11 cellular contexts compared by ENCODE assay signal in genomic region chr6:73704260-73704659, GRCh38. TPM values are rescaled to one million over a fixed set of nuclear protein-coding genes. Genes with fewer than 3 reads are reported as not detected.
DNase-seq lines count a peak whose midpoint lies in the region; ATAC-seq and TF ChIP-seq lines count a peak whose summit lies in the region.
"Had no signal": no experiment of that assay in that cellular context is flagged by ENCODE, and none has a peak within 500 bp of the region (broad histone marks: within the 10 kb centered on the region; RNA-seq: fewer than 3 reads in every experiment).

No MANE protein-coding gene starts in this region.

- intact Hi-C loops in stomach (cut with DNase I; ENCODE audit: low total_unique reads) = no loop called here

- peak; percentile 54 to 70 for DNase-seq in activated CD4-positive, alpha-beta T cell treated with anti-CD3 and anti-CD28 coated beads, Interleukin-2, amount 50 U/mL, for 48 hours
- DNase-seq in activated CD4-positive, alpha-beta T cell treated with anti-CD3 and anti-CD28 coated beads for 1 hour = no peak
- DNase-seq in SJSA1 (ENCODE audit: low read depth in 1 of 2, low spot score in 2 of 2) (peak; percentile 88 to 93), fibroblast of peridontal ligament (ENCODE audit: extremely low read depth) (peak; percentile 99), stomach (no peak)
- peak; percentile 64 for DNase-seq in stimulated activated naive CD8-positive, alpha-beta T cell treated with anti-CD3 and anti-CD28 coated beads, Interleukin-15, Interleukin-2, amounts not matched to agents 100 U/mL and 50 U/mL, for 24 hours
- DNase-seq: CD4-positive, CD25-positive, alpha-beta regulatory T cell; naive thymus-derived CD8-positive, alpha-beta T cell had no signal

- no peak for TF ChIP-seq CTCF in stomach (IDR thresholded peaks at IDR 0.05)

- H3K27me3 ChIP-seq in SJSA1 (replicated peaks) = no peaks in the 10 kb centered on the region
- H3K27me3 ChIP-seq in stomach = no peaks in the 10 kb centered on the region

- TF ChIP-seq POLR2A in stomach (IDR thresholded peaks at IDR 0.05) = no peak

- H3K4me3 ChIP-seq in SJSA1 = no peak overlapping the region
- no peak overlapping the region for H3K4me3 ChIP-seq in stomach

- H3K27ac ChIP-seq in SJSA1 = peak overlapping the region; percentile 51
- peak overlapping the region in 1 of 5 donors; percentile 22 for H3K27ac ChIP-seq in stomach
- H3K27ac ChIP-seq: HL-60 had no signal

- H3K36me3 ChIP-seq in SJSA1 (peaks cover 24% of the 10 kb centered on the region), stomach (no peaks in the 10 kb centered on the region)

- WGBS in stomach, 5 donors = 60 to 74% (median 68%) methylated on average over 8 of the region's 8 CpGs

- ATAC-seq in stimulated activated naive CD8-positive, alpha-beta T cell treated with anti-CD3 and anti-CD28 coated beads, Interleukin-15, Interleukin-2, amounts not matched to agents 100 U/mL and 50 U/mL, for 24 hours = peak; percentile 93
- no peak for ATAC-seq in GM21367 (IDR thresholded peaks at IDR 0.05; ENCODE audit: unreplicated experiment)
- no peak for ATAC-seq in GM21576 (IDR thresholded peaks at IDR 0.05; ENCODE audit: unreplicated experiment)
- ATAC-seq: naive thymus-derived CD8-positive, alpha-beta T cell had no signal

- H3K4me1 ChIP-seq in SJSA1 (replicated peaks) = peaks cover 21% of the 10 kb centered on the region
- peaks cover 0 to 8% (median 0%) of the 10 kb centered on the region in 4 donors for H3K4me1 ChIP-seq in stomach

- TF ChIP-seq EP300 in stomach (IDR thresholded peaks at IDR 0.05) = no peak

- H3K9me3 ChIP-seq in SJSA1 (replicated peaks) (no peaks in the 10 kb centered on the region), stomach (no peaks in the 10 kb centered on the region)

RNA-seq across cellular contexts. Expression of gene CD109, which starts 8.3 kb away (rescaled TPM):
- 31.2 and 47.3 TPM in 2 replicates for total RNA-seq in SJSA1 (2014; rRNA removed; shearing (Covaris generic))
- total RNA-seq in stomach = 10 to 100 TPM in 1 of 5 donors, 1 to 10 TPM in 2, under 1 TPM in 2; 0.58 to 19.6 (median 1.4) TPM
- polyA plus RNA-seq in stomach = 1 to 10 TPM in 1 of 3 donors, under 1 TPM in 2; 0.19 to 3.5 (median 0.31) TPM
- polyA plus RNA-seq: naive thymus-derived CD8-positive, alpha-beta T cell had no signal

RNA-seq across cellular contexts. Expression of gene SLC17A5, which starts 50.5 kb away (rescaled TPM):
- total RNA-seq in SJSA1 (2014; rRNA removed; shearing (Covaris generic)) = 4.5 and 12.5 TPM in 2 replicates
- 10 to 100 TPM in 4 of 5 donors, 1 to 10 TPM in 1; 2.6 to 53.4 (median 14.3) TPM for total RNA-seq in stomach
- polyA plus RNA-seq in stomach = 1 to 10 TPM; 2.3 to 5.5 (median 3.0) TPM

Comparison
In these comparisons a context has a peak if more than half of its experiments do, and no peak if none do; other contexts are left out.
1. DNase-seq: peak in activated CD4-positive, alpha-beta T cell treated with anti-CD3 and anti-CD28 coated beads, Interleukin-2, amount 50 U/mL, for 48 hours (2 of 2), SJSA1 (2 of 2), fibroblast of peridontal ligament (single experiment) and stimulated activated naive CD8-positive, alpha-beta T cell treated with anti-CD3 and anti-CD28 coated beads, Interleukin-15, Interleukin-2, amounts not matched to agents 100 U/mL and 50 U/mL, for 24 hours (single experiment); none in activated CD4-positive, alpha-beta T cell treated with anti-CD3 and anti-CD28 coated beads for 1 hour (single experiment) and stomach (single experiment).